10 cellular contexts compared by ENCODE assay signal in the genomic region with DNA sequence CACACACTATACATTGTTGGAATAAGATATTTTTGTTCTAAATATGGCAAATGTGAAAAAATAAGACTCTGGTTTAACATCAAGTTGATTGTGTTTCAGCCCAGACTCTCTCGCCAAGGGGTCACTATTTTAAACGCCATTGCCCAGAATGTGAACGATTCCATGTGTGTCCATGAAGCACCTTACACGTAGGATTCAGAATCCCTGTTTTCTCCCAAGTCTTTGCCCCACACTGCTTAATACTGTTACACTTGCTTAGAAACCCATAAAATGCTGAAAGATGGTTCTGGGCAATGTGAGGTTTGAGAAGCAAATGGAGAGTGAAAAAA. TPM values are rescaled to one million over a fixed set of nuclear protein-coding genes. Genes with fewer than 3 reads are reported as not detected.
DNase-seq lines count a peak whose midpoint lies in the region; ATAC-seq, FAIRE-seq and TF ChIP-seq lines count a peak whose summit lies in the region.
"Had no signal": no experiment of that assay in that cellular context is flagged by ENCODE, and none has a peak within 500 bp of the region (broad histone marks: within the 10 kb centered on the region; RNA-seq: fewer than 3 reads in every experiment).

No MANE protein-coding gene starts in this region.

- H3K9ac ChIP-seq in MM.1S (ENCODE audit: low read length): no peak overlapping the region

- POLR2A ChIA-PET in Caco-2 (lab: Charles Lee): no interaction called here

- TF ChIP-seq POLR2A in thyroid gland (IDR thresholded peaks at IDR 0.05): no peak

- H3K4me3 Mint-ChIP-seq in Caco-2 (ENCODE audit: unreplicated experiment) (peak overlapping the region; percentile 27), T-helper 17 cell (peak overlapping the region; percentile 86)

- H3K9me3 ChIP-seq in Caco-2: no peaks in the 10 kb centered on the region
- no peaks in the 10 kb centered on the region for H3K9me3 ChIP-seq in T-helper 17 cell (ENCODE audit: control insufficient read depth, low read length, poor library complexity, severe bottlenecking)
- H3K9me3 ChIP-seq in pancreas: no peaks in the 10 kb centered on the region
- no peaks in the 10 kb centered on the region for H3K9me3 ChIP-seq in thyroid gland
- no peaks in the 10 kb centered on the region for H3K9me3 ChIP-seq in MM.1S (replicated peaks; ENCODE audit: insufficient read depth, low read length)

- H3K4me2 ChIP-seq in MM.1S (ENCODE audit: low read depth, low read length): no peak overlapping the region

- ATAC-seq in T-helper 17 cell: no peak
- no peak for ATAC-seq in pancreas
- no peak for ATAC-seq in HG02973 (IDR thresholded peaks at IDR 0.05; ENCODE audit: unreplicated experiment)

- H3K27me3 ChIP-seq in Caco-2 (replicated peaks; ENCODE audit: control insufficient read depth, insufficient read depth, low read length) (no peaks in the 10 kb centered on the region), pancreas (peaks cover 0 to 13% (median 0%) of the 10 kb centered on the region in 4 donors), thyroid gland (peaks cover 14% of the 10 kb centered on the region), MM.1S (replicated peaks; ENCODE audit: insufficient read depth, low read length) (no peaks in the 10 kb centered on the region)

- H3K9me2 ChIP-seq in MM.1S (replicated peaks; ENCODE audit: insufficient read depth, low read length): no peaks in the 10 kb centered on the region

- H3K27ac Mint-ChIP-seq in Caco-2 (ENCODE audit: unreplicated experiment) (no peak overlapping the region), T-helper 17 cell (peak overlapping the region; percentile 24)

- H3K27me3 Mint-ChIP-seq in Caco-2 (ENCODE audit: insufficient read depth, unreplicated experiment): no peaks in the 10 kb centered on the region
- H3K27me3 Mint-ChIP-seq in T-helper 17 cell: no peaks in the 10 kb centered on the region

- H3K79me2 ChIP-seq in MM.1S (ENCODE audit: low read length): no peaks in the 10 kb centered on the region

- no peak overlapping the region for H2AFZ ChIP-seq in MM.1S (ENCODE audit: low read length)

- H3K4me1 ChIP-seq in Caco-2 (no peaks in the 10 kb centered on the region), pancreas (peaks cover 0 to 3% (median 0%) of the 10 kb centered on the region in 3 donors), thyroid gland (peaks cover 19 to 23% of the 10 kb centered on the region in 2 donors), MM.1S (ENCODE audit: low read length) (no peaks in the 10 kb centered on the region)

- FAIRE-seq in pancreas (lab: Jason Lieb, UNC): no peak

- H3K4me1 Mint-ChIP-seq in Caco-2 (ENCODE audit: low read depth, unreplicated experiment) (no peaks in the 10 kb centered on the region), T-helper 17 cell (peaks cover 42% of the 10 kb centered on the region)

- CTCF ChIA-PET in Caco-2 (lab: Charles Lee): no interaction called here

- no peaks in the 10 kb centered on the region for H3F3A ChIP-seq in MM.1S (ENCODE audit: insufficient read depth, low read length)

- H3K36me3 ChIP-seq in Caco-2 (ENCODE audit: control insufficient read depth, insufficient read depth, low read length): no peaks in the 10 kb centered on the region
- no peaks in the 10 kb centered on the region for H3K36me3 ChIP-seq in pancreas
- H3K36me3 ChIP-seq in thyroid gland: no peaks in the 10 kb centered on the region
- no peaks in the 10 kb centered on the region for H3K36me3 ChIP-seq in MM.1S (replicated peaks; ENCODE audit: insufficient read depth, low read length)

- H3K27ac ChIP-seq in pancreas: no peak overlapping the region
- H3K27ac ChIP-seq in thyroid gland: no peak overlapping the region
- H3K27ac ChIP-seq in MM.1S (ENCODE audit: low read length): no peak overlapping the region
- H3K27ac ChIP-seq: epithelial cell of prostate, VCaP had no signal

- H3K4me3 ChIP-seq in Caco-2 (ENCODE audit: low read depth, low read length) (no peak overlapping the region), fibroblast of mammary gland (ENCODE audit: control insufficient read depth, low read depth, low read length) (peak overlapping the region; percentile 43), pancreas (peak overlapping the region in 3 of 4 donors; percentile 26 to 56 (median 44)), thyroid gland (replicated peaks in 1 of 3) (peak overlapping the region in 1 of 3 donors; percentile 37), MM.1S (ENCODE audit: low read length) (no peak overlapping the region)

- H4K20me1 ChIP-seq in MM.1S (ENCODE audit: insufficient read depth, low read length): no peaks in the 10 kb centered on the region

- no peaks in the 10 kb centered on the region for H3K36me3 Mint-ChIP-seq in Caco-2 (ENCODE audit: insufficient read depth, unreplicated experiment)
- H3K36me3 Mint-ChIP-seq in T-helper 17 cell (ENCODE audit: low read depth): peaks cover 8% of the 10 kb centered on the region

- TF ChIP-seq CTCF in Caco-2 (IDR thresholded peaks at IDR 0.05; ENCODE audit: insufficient read depth in 1 of 2, low read depth in 1 of 2, low read length in 1 of 2, severe bottlenecking in 1 of 2, unreplicated experiment in 1 of 2): no peak
- no peak for TF ChIP-seq CTCF in fibroblast of mammary gland (conservative IDR thresholded peaks at IDR 0.05; ENCODE audit: control insufficient read depth, insufficient read depth, low read depth, low read length)
- no peak for TF ChIP-seq CTCF in pancreas (IDR thresholded peaks at IDR 0.05)
- TF ChIP-seq CTCF in thyroid gland (IDR thresholded peaks at IDR 0.05): no peak
- TF ChIP-seq CTCF in MM.1S (IDR thresholded peaks at IDR 0.05; ENCODE audit: low read length): no peak

- DNase-seq in Caco-2 (no peak), T-helper 17 cell (no peak), fibroblast of mammary gland (ENCODE audit: low read depth) (peak; percentile 38), pancreas (no peak), thyroid gland (no peak), NCI-H2107 (lab: John Stamatoyannopoulos, UW) (no peak), MM.1S (no peak)

- WGBS in pancreas, 2 donors: 33 to 41% methylated on average over 4 of the region's 4 CpGs
- 37 to 39% methylated on average over 4 of the region's 4 CpGs for WGBS in thyroid gland, 2 donors

- intact Hi-C loops in Caco-2 (cut with micrococcal nuclease; ENCODE audit: unreplicated experiment) (loop anchor here (10.0 kb wide), 1 partner anchor 66 kb away; no protein-coding TSS in a partner anchor), pancreas (cut with DNase I) (no loop called here), thyroid gland (cut with DNase I) (no loop called here)

- BruUV-seq in Caco-2 (replicated peaks; lab: Mats Ljungman, UMichigan): no TSS peak

- H3K9me3 Mint-ChIP-seq in Caco-2 (ENCODE audit: unreplicated experiment): no peaks in the 10 kb centered on the region

RNA-seq across cellular contexts. Expression of gene HS3ST3B1, which starts 7.7 kb away (rescaled TPM):
- total RNA-seq in Caco-2 (2022) (1.8 and 1.9 TPM in 2 replicates), T-helper 17 cell (10 to 100 TPM; 13.5 to 15.4 TPM), pancreas (1 to 10 TPM in 4 of 6 donors, under 1 TPM in 2; 0.59 to 2.8 (median 1.5) TPM), thyroid gland (1 to 10 TPM; 1.2 to 3.9 (median 2.2) TPM)
- 1 to 10 TPM in 1 of 2 donors, under 1 TPM in 1; 0.30 to 2.3 TPM for polyA plus RNA-seq in pancreas

Comparison
In these comparisons a context has a peak if more than half of its experiments do, and no peak if none do; other contexts are left out.
1. H3K4me3 ChIP-seq: peak in fibroblast of mammary gland (single experiment) and pancreas (3 of 4); none in Caco-2 (single experiment) and MM.1S (single experiment).